Comparison of ENCODE assay signal across 8 cellular contexts in genomic region chr20:63520594-63520938, GRCh38. TPM values are rescaled to one million over a fixed set of nuclear protein-coding genes. Genes with fewer than 3 reads are reported as not detected.
DNase-seq lines count a peak whose midpoint lies in the region; ATAC-seq and TF ChIP-seq lines count a peak whose summit lies in the region.

Gene PPDPF, plus strand, starts transcription at chr20:63520765. Its CDS starts 544 bp downstream, at chr20:63521309.

- TF ChIP-seq POLR2A in GM18505 (IDR thresholded peaks at IDR 0.05; ENCODE audit: borderline replicate concordance, extremely low read depth, insufficient read depth, insufficient read length): peak; percentile 97

- TF ChIP-seq CTCF in 22Rv1 (IDR thresholded peaks at IDR 0.05) (no peak), liver (IDR thresholded peaks at IDR 0.05; ENCODE audit: low read depth, low read length, missing input control) (no peak)

- peak within 1 kb of the TSS; percentile 48 to 92 (median 63) for H3K4me3 ChIP-seq in liver (ENCODE audit: low read depth in 1 of 3, low read length in 3 of 3)

- H3K27me3 ChIP-seq in liver (ENCODE audit: control insufficient read depth in 4 of 4, insufficient read depth in 4 of 4, low read length in 3 of 4): no peaks in the 10 kb centered on the region

- DNase-seq in NCI-H345 treated with DMSO at 0.1 percent for 48 hours (lab: John Stamatoyannopoulos, UW; ENCODE audit: unreplicated experiment): peak; percentile 61
- DNase-seq in activated CD4-positive, alpha-beta T cell treated with anti-CD3 and anti-CD28 coated beads, Interleukin-2, amount 50 U/mL, for 1 hour: peak; percentile 84
- DNase-seq in dermis blood vessel endothelial cell: peak; percentile 89
- DNase-seq in stimulated activated CD4-positive, alpha-beta T cell treated with anti-CD3 and anti-CD28 coated beads, Interleukin-2, amount 100 ng/mL, for 4 hours (ENCODE audit: low read depth): peak; percentile 78

- H3K9me3 ChIP-seq in liver (ENCODE audit: control insufficient read depth in 4 of 4, low read length in 3 of 4): no peaks in the 10 kb centered on the region

- H3K27ac ChIP-seq in 22Rv1 (peak within 1 kb of the TSS; percentile 92), liver (ENCODE audit: low read depth in 1 of 2, low read length in 2 of 2) (peak within 1 kb of the TSS; percentile 38 to 78)

- TF ChIP-seq RAD21 in liver (IDR thresholded peaks at IDR 0.05): no peak

- no peaks in the 10 kb centered on the region for H3K36me3 ChIP-seq in liver (ENCODE audit: control insufficient read depth in 4 of 4, insufficient read depth in 3 of 4, low read depth in 1 of 4, low read length in 3 of 4)

- WGBS in liver: under 1% methylated on average over 54 of the region's 54 CpGs

- ATAC-seq in GM18505 (IDR thresholded peaks at IDR 0.05; ENCODE audit: unreplicated experiment) (peak; percentile 73), HG02970 (IDR thresholded peaks at IDR 0.05; ENCODE audit: low FRiP score, unreplicated experiment) (peak; percentile 79)

- H3K9ac ChIP-seq in liver (ENCODE audit: low read depth in 1 of 2, low read length in 2 of 2): peak within 1 kb of the TSS in 1 of 2 donors; percentile 16

- H3K4me1 ChIP-seq in liver (ENCODE audit: control insufficient read depth in 4 of 4, insufficient read depth in 4 of 4, low read length in 3 of 4): peaks cover 2 to 19% (median 6%) of the 10 kb centered on the region in 4 donors

TF ChIP-seq in liver, 16 proteins besides CTCF, POLR2A, EP300 and RAD21:
- peak; percentile 26 for TF ChIP-seq REST (IDR thresholded peaks at IDR 0.05)
- no peak for TF ChIP-seq GABPA (IDR thresholded peaks at IDR 0.05 in 1 of 2, conservative IDR thresholded peaks at IDR 0.05 in 1 of 2)

RNA-seq across cellular contexts. Expression of gene PPDPF, which starts in this region (rescaled TPM):
- 19.9 and 37.3 TPM in 2 replicates for total RNA-seq in dermis blood vessel endothelial cell
- total RNA-seq in liver: 10 to 100 TPM; 25.1 to 25.5 TPM
- 100 to 1,000 TPM in 1 of 2 donors, 1 to 10 TPM in 1; 8.3 to 196 TPM for polyA plus RNA-seq in liver

Comparison
In these comparisons a context has a peak if more than half of its experiments do, and no peak if none do; other contexts are left out.
1. Peak in every context shown above with its lines: DNase-seq, ATAC-seq, H3K4me3 ChIP-seq and H3K27ac ChIP-seq.